Comparison of ENCODE assay signal across 1 cellular context in the genomic region with DNA sequence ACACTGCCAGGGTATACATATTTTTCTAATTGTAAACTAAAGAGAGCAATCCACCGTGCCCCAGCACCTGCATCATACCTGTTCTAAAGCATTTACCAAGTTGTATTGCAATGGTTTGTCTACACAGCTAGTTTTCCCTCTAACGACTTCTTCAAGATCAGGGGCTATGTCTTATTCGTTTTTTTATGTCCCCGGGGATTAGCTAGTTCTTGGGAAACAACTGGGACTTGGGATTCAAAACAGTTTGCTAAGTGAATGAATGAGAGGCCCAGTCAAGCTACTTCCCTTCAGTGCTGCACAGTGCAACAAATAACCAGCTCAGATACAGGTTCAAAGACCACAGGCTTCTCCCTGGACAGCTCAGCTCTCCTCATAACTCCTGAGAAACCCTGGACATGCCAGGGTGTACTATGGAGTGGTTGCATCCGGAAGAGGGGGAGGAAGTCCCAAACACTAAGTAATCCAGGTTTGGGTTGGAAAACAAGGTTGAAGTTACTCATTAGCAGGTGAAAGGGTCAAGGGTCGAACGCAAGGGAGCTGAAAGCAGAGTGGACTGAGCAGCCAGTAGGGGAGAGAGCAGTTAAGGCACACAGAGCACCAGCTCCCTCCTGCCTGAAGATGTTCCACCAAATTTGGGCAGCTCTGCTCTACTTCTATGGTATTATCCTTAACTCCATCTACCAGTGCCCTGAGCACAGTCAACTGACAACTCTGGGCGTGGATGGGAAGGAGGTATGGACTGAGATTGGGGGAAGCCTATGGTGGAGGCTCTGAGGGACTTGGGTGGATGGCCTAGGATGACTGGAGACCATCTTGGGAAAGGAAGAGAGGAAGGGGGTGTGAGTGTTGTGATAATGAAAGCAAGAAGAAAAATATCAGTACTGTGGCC.
TF ChIP-seq lines count a peak whose summit lies in the region.

A gene (plus strand): TSS at position 546 of the 889 bp plus-strand sequence. CDS start 73 bp downstream, at position 619.

TF ChIP-seq in HepG2, 621 proteins besides CTCF, POLR2A, EP300 and RAD21 (continued from another document and continues in another):
- TF ChIP-seq, protein P1, sequence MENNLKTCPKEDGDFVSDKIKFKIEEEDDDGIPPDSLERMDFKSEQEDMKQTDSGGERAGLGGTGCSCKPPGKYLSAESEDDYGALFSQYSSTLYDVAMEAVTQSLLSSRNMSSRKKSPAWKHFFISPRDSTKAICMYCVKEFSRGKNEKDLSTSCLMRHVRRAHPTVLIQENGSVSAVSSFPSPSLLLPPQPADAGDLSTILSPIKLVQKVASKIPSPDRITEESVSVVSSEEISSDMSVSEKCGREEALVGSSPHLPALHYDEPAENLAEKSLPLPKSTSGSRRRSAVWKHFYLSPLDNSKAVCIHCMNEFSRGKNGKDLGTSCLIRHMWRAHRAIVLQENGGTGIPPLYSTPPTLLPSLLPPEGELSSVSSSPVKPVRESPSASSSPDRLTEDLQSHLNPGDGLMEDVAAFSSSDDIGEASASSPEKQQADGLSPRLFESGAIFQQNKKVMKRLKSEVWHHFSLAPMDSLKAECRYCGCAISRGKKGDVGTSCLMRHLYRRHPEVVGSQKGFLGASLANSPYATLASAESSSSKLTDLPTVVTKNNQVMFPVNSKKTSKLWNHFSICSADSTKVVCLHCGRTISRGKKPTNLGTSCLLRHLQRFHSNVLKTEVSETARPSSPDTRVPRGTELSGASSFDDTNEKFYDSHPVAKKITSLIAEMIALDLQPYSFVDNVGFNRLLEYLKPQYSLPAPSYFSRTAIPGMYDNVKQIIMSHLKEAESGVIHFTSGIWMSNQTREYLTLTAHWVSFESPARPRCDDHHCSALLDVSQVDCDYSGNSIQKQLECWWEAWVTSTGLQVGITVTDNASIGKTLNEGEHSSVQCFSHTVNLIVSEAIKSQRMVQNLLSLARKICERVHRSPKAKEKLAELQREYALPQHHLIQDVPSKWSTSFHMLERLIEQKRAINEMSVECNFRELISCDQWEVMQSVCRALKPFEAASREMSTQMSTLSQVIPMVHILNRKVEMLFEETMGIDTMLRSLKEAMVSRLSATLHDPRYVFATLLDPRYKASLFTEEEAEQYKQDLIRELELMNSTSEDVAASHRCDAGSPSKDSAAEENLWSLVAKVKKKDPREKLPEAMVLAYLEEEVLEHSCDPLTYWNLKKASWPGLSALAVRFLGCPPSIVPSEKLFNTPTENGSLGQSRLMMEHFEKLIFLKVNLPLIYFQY (CRISPR knock-in tag; IDR thresholded peaks at IDR 0.05; ENCODE audit: borderline replicate concordance) = peak; percentile 79; the same call in 1 of the 2 replicates
- peak; percentile 96; the same call in 1 of the 2 replicates for TF ChIP-seq ZKSCAN8 (CRISPR knock-in tag; IDR thresholded peaks at IDR 0.05; ENCODE audit: borderline replicate concordance)
- TF ChIP-seq HOXA7 (CRISPR knock-in tag; IDR thresholded peaks at IDR 0.05) = 0 out of 2 replicates have a peak, but pooled peaks have one; percentile 64
- peak; percentile 99 for TF ChIP-seq ARID2 (CRISPR knock-in tag; IDR thresholded peaks at IDR 0.05; ENCODE audit: borderline replicate concordance)
- TF ChIP-seq PTBP1 (IDR thresholded peaks at IDR 0.05; ENCODE audit: low read depth, low read length, poor library complexity, severe bottlenecking) = no peak
- TF ChIP-seq, protein P2, sequence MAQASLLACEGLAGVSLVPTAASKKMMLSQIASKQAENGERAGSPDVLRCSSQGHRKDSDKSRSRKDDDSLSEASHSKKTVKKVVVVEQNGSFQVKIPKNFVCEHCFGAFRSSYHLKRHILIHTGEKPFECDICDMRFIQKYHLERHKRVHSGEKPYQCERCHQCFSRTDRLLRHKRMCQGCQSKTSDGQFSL (CRISPR knock-in tag; IDR thresholded peaks at IDR 0.05) = peak; percentile 91
- TF ChIP-seq FLYWCH1 (CRISPR knock-in tag; IDR thresholded peaks at IDR 0.05) = no peak
- no peak for TF ChIP-seq PAF1 (CRISPR knock-in tag; IDR thresholded peaks at IDR 0.05)
- no peak; the same call in 1 of the 2 replicates for TF ChIP-seq ZNF761 (CRISPR knock-in tag; conservative IDR thresholded peaks at IDR 0.05)
- TF ChIP-seq TBX3 (IDR thresholded peaks at IDR 0.05; ENCODE audit: borderline replicate concordance) = 0 out of 2 replicates have a peak, but pooled peaks have one; percentile 36
- TF ChIP-seq, protein P3, sequence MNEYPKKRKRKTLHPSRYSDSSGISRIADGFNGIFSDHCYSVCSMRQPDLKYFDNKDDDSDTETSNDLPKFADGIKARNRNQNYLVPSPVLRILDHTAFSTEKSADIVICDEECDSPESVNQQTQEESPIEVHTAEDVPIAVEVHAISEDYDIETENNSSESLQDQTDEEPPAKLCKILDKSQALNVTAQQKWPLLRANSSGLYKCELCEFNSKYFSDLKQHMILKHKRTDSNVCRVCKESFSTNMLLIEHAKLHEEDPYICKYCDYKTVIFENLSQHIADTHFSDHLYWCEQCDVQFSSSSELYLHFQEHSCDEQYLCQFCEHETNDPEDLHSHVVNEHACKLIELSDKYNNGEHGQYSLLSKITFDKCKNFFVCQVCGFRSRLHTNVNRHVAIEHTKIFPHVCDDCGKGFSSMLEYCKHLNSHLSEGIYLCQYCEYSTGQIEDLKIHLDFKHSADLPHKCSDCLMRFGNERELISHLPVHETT (CRISPR knock-in tag; conservative IDR thresholded peaks at IDR 0.05) = no peak; the same call in 1 of the 2 replicates
- TF ChIP-seq MED13 (CRISPR knock-in tag; IDR thresholded peaks at IDR 0.05) = peak; percentile 87
- no peak; the same call in 1 of the 2 replicates for TF ChIP-seq JDP2 (CRISPR knock-in tag; IDR thresholded peaks at IDR 0.05; ENCODE audit: borderline replicate concordance)
- peak; percentile 84; the same call in 1 of the 2 replicates for TF ChIP-seq DR1 (CRISPR knock-in tag; IDR thresholded peaks at IDR 0.05)
- peak; percentile 51; the same call in 1 of the 2 replicates for TF ChIP-seq JUN (CRISPR knock-in tag; IDR thresholded peaks at IDR 0.05)
- TF ChIP-seq, protein P4, sequence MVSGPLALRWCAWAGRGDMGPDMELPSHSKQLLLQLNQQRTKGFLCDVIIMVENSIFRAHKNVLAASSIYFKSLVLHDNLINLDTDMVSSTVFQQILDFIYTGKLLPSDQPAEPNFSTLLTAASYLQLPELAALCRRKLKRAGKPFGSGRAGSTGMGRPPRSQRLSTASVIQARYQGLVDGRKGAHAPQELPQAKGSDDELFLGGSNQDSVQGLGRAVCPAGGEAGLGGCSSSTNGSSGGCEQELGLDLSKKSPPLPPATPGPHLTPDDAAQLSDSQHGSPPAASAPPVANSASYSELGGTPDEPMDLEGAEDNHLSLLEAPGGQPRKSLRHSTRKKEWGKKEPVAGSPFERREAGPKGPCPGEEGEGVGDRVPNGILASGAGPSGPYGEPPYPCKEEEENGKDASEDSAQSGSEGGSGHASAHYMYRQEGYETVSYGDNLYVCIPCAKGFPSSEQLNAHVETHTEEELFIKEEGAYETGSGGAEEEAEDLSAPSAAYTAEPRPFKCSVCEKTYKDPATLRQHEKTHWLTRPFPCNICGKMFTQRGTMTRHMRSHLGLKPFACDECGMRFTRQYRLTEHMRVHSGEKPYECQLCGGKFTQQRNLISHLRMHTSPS (CRISPR knock-in tag; IDR thresholded peaks at IDR 0.05; ENCODE audit: low read depth) = peak; percentile 53; the same call in 1 of the 2 replicates
- TF ChIP-seq ZNF75D (CRISPR knock-in tag; IDR thresholded peaks at IDR 0.05; ENCODE audit: borderline replicate concordance) = no peak
- peak; percentile 73; the same call in 1 of the 2 replicates for TF ChIP-seq ZNF367 (CRISPR knock-in tag; IDR thresholded peaks at IDR 0.05; ENCODE audit: borderline replicate concordance)
- peak; percentile 89; the same call in 1 of the 2 replicates for TF ChIP-seq ZNF556 (CRISPR knock-in tag; IDR thresholded peaks at IDR 0.05; ENCODE audit: borderline replicate concordance)
- no peak for TF ChIP-seq ZNF569 (CRISPR knock-in tag; IDR thresholded peaks at IDR 0.05; ENCODE audit: borderline replicate concordance)
- no peak for TF ChIP-seq RORA (CRISPR knock-in tag; IDR thresholded peaks at IDR 0.05)
- TF ChIP-seq ZNF713 (CRISPR knock-in tag; IDR thresholded peaks at IDR 0.05) = no peak
- TF ChIP-seq, protein P5, sequence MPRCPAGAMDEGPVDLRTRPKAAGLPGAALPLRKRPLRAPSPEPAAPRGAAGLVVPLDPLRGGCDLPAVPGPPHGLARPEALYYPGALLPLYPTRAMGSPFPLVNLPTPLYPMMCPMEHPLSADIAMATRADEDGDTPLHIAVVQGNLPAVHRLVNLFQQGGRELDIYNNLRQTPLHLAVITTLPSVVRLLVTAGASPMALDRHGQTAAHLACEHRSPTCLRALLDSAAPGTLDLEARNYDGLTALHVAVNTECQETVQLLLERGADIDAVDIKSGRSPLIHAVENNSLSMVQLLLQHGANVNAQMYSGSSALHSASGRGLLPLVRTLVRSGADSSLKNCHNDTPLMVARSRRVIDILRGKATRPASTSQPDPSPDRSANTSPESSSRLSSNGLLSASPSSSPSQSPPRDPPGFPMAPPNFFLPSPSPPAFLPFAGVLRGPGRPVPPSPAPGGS (CRISPR knock-in tag; IDR thresholded peaks at IDR 0.05) = peak; percentile 85; the same call in 1 of the 2 replicates
- TF ChIP-seq, protein P6, sequence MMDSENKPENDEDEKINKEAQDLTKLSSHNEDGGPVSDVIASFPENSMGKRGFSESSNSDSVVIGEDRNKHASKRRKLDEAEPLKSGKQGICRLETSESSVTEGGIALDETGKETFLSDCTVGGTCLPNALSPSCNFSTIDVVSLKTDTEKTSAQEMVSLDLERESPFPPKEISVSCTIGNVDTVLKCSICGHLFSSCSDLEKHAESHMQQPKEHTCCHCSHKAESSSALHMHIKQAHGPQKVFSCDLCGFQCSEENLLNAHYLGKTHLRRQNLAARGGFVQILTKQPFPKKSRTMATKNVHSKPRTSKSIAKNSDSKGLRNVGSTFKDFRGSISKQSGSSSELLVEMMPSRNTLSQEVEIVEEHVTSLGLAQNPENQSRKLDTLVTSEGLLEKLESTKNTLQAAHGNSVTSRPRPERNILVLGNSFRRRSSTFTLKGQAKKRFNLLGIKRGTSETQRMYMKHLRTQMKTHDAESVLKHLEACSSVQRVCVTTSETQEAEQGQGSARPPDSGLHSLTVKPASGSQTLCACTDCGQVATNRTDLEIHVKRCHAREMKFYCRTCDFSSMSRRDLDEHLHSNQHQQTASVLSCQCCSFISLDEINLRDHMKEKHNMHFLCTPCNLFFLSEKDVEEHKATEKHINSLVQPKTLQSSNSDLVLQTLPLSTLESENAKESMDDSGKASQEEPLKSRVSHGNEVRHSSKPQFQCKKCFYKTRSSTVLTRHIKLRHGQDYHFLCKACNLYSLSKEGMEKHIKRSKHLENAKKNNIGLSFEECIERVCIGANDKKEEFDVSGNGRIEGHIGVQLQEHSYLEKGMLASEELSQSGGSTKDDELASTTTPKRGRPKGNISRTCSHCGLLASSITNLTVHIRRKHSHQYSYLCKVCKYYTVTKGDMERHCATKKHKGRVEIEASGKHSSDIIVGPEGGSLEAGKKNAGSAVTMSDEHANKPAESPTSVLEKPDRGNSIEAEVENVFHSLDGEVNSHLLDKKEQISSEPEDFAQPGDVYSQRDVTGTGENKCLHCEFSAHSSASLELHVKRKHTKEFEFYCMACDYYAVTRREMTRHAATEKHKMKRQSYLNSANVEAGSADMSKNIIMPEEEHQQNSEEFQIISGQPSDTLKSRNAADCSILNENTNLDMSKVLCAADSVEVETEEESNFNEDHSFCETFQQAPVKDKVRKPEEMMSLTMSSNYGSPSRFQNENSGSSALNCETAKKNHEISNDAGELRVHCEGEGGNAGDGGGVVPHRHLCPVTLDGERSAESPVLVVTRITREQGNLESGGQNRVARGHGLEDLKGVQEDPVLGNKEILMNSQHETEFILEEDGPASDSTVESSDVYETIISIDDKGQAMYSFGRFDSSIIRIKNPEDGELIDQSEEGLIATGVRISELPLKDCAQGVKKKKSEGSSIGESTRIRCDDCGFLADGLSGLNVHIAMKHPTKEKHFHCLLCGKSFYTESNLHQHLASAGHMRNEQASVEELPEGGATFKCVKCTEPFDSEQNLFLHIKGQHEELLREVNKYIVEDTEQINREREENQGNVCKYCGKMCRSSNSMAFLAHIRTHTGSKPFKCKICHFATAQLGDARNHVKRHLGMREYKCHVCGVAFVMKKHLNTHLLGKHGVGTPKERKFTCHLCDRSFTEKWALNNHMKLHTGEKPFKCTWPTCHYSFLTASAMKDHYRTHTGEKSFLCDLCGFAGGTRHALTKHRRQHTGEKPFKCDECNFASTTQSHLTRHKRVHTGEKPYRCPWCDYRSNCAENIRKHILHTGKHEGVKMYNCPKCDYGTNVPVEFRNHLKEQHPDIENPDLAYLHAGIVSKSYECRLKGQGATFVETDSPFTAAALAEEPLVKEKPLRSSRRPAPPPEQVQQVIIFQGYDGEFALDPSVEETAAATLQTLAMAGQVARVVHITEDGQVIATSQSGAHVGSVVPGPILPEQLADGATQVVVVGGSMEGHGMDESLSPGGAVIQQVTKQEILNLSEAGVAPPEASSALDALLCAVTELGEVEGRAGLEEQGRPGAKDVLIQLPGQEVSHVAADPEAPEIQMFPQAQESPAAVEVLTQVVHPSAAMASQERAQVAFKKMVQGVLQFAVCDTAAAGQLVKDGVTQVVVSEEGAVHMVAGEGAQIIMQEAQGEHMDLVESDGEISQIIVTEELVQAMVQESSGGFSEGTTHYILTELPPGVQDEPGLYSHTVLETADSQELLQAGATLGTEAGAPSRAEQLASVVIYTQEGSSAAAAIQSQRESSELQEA (CRISPR knock-in tag; IDR thresholded peaks at IDR 0.05; ENCODE audit: not compliant biosample characterization) = peak; percentile 54
- TF ChIP-seq NAIF1 (CRISPR knock-in tag; IDR thresholded peaks at IDR 0.05; ENCODE audit: borderline replicate concordance) = peak; percentile 90; the same call in 1 of the 2 replicates
- peak; percentile 99 for TF ChIP-seq HNF4A (CRISPR knock-in tag; IDR thresholded peaks at IDR 0.05)
- peak; percentile 52; the same call in 1 of the 2 replicates for TF ChIP-seq TCF7 (IDR thresholded peaks at IDR 0.05; ENCODE audit: low read depth)
- TF ChIP-seq ZNF232 (CRISPR knock-in tag; IDR thresholded peaks at IDR 0.05; ENCODE audit: borderline replicate concordance) = no peak; the same call in 1 of the 2 replicates
- no peak for TF ChIP-seq MAZ (IDR thresholded peaks at IDR 0.05; ENCODE audit: borderline replicate concordance, low read depth, low read length)
- peak; percentile 87 for TF ChIP-seq MAZ (CRISPR knock-in tag; IDR thresholded peaks at IDR 0.05; ENCODE audit: low read depth)
- TF ChIP-seq, protein P7, sequence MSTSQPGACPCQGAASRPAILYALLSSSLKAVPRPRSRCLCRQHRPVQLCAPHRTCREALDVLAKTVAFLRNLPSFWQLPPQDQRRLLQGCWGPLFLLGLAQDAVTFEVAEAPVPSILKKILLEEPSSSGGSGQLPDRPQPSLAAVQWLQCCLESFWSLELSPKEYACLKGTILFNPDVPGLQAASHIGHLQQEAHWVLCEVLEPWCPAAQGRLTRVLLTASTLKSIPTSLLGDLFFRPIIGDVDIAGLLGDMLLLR (CRISPR knock-in tag; IDR thresholded peaks at IDR 0.05) = no peak; the same call in 1 of the 2 replicates
- TF ChIP-seq ZNF879 (CRISPR knock-in tag; IDR thresholded peaks at IDR 0.05) = no peak
- peak; percentile 99 for TF ChIP-seq ZNF557 (CRISPR knock-in tag; IDR thresholded peaks at IDR 0.05)
- TF ChIP-seq ZNF563 (CRISPR knock-in tag; IDR thresholded peaks at IDR 0.05) = peak; percentile 44; the same call in 1 of the 2 replicates
- TF ChIP-seq CBX5 (CRISPR knock-in tag; IDR thresholded peaks at IDR 0.05; ENCODE audit: borderline replicate concordance) = peak; percentile 89; the same call in 1 of the 2 replicates
- 0 out of 2 replicates have a peak, but pooled peaks have one; percentile 59 for TF ChIP-seq ZSCAN30 (CRISPR knock-in tag; IDR thresholded peaks at IDR 0.05)
- TF ChIP-seq ZNF543 (CRISPR knock-in tag; IDR thresholded peaks at IDR 0.05) = peak; percentile 74; the same call in 1 of the 2 replicates
- TF ChIP-seq ZZZ3 (CRISPR knock-in tag; IDR thresholded peaks at IDR 0.05; ENCODE audit: borderline replicate concordance) = peak; percentile 28; the same call in 1 of the 2 replicates
